Comparison of ENCODE assay signal across 13 cellular contexts in genomic region chr18:48913723-48914122, GRCh38. TPM values are rescaled to one million over a fixed set of nuclear protein-coding genes. Genes with fewer than 3 reads are reported as not detected.
A peak's percentile ranks its signal among the peaks of the same experiment; 100 is the strongest.
DNase-seq lines count a peak whose midpoint lies in the region; ATAC-seq, FAIRE-seq and TF ChIP-seq lines count a peak whose summit lies in the region.
"Had no signal": no experiment of that assay in that cellular context is flagged by ENCODE, and none has a peak within 500 bp of the region (broad histone marks: within the 10 kb centered on the region; RNA-seq: fewer than 3 reads in every experiment).

No MANE protein-coding gene starts in this region.

- in situ Hi-C loops in HepG2 (cut with HindIII; ENCODE audit: extremely low pct_ligation_motif_present, low pct_unique_long_range_greater_than_20kb) (no loop called here), KBM-7 (cut with MboI; ENCODE audit: low pct_unique_long_range_greater_than_20kb, low sequenced_read_pairs) (no loop called here)

- no peak overlapping the region for H3K4me2 ChIP-seq in HCT116 (ENCODE audit: low read length)
- H3K4me2 ChIP-seq in astrocyte (ENCODE audit: low read length), result no peak overlapping the region
- no peak overlapping the region for H3K4me2 ChIP-seq in HepG2 (ENCODE audit: low read depth, low read length)

- peaks cover 24% of the 10 kb centered on the region for H3K4me1 Mint-ChIP-seq in astrocyte (ENCODE audit: low read depth, unreplicated experiment)

- H4K20me1 ChIP-seq in HCT116 (ENCODE audit: insufficient read depth) (no peaks in the 10 kb centered on the region), astrocyte (ENCODE audit: insufficient read depth, low read length) (peaks cover 5% of the 10 kb centered on the region), HepG2 (ENCODE audit: insufficient read depth, low read length) (no peaks in the 10 kb centered on the region)

- TF ChIP-seq EP300 in HepG2 (IDR thresholded peaks at IDR 0.05; ENCODE audit: low read depth in 2 of 2, low read length in 2 of 2) (no peak), HepG2 (CRISPR knock-in tag; IDR thresholded peaks at IDR 0.05; ENCODE audit: borderline replicate concordance) (no peak)

- H3K9ac ChIP-seq in HCT116 (ENCODE audit: low read length) (no peak overlapping the region), astrocyte (ENCODE audit: low read length) (no peak overlapping the region), HepG2 (ENCODE audit: insufficient read depth, low read depth, low read length) (no peak overlapping the region)

- H3K4me1 ChIP-seq in HCT116 (ENCODE audit: control insufficient read depth in 1 of 2, insufficient read depth in 2 of 2, low read length in 2 of 2) (no peaks in the 10 kb centered on the region; a peak in 1 of 4 replicates), astrocyte (ENCODE audit: insufficient read depth, low read length) (peaks cover 15% of the 10 kb centered on the region), HepG2 (ENCODE audit: insufficient read depth, low read length) (peaks cover 30% of the 10 kb centered on the region)

- H3K4me3 ChIP-seq in HCT116 (replicated peaks in 1 of 2; ENCODE audit: low read depth in 1 of 2, low read length in 2 of 2), result no peak overlapping the region
- no peak overlapping the region for H3K4me3 ChIP-seq in astrocyte (ENCODE audit: insufficient read depth, low read depth, low read length)
- H3K4me3 ChIP-seq in HepG2 (replicated peaks in 1 of 3; ENCODE audit: insufficient read depth in 1 of 3, low read depth in 2 of 3, low read length in 3 of 3), result no peak overlapping the region

- intact Hi-C loops in HCT116 (cut with micrococcal nuclease), result loop anchor here (1.0 to 5.0 kb wide), 2 partner anchors 136 to 236 kb away; no protein-coding TSS in a partner anchor
- intact Hi-C loops in HepG2 (cut with micrococcal nuclease; ENCODE audit: unreplicated experiment), result no loop called here

- H3K79me2 ChIP-seq in HCT116 (ENCODE audit: insufficient read depth, low read length) (no peaks in the 10 kb centered on the region), astrocyte (ENCODE audit: insufficient read depth, low read length) (peaks cover 4% of the 10 kb centered on the region), HepG2 (ENCODE audit: insufficient read depth, low read length) (no peaks in the 10 kb centered on the region)

- ATAC-seq in HCT116, result peak; percentile 57
- ATAC-seq in HepG2, result no peak

- H3K4me3 Mint-ChIP-seq in astrocyte (ENCODE audit: unreplicated experiment), result no peak overlapping the region

- no peaks in the 10 kb centered on the region for H3K9me2 ChIP-seq in HCT116 (ENCODE audit: insufficient read depth)

- 84% methylated on average over 4 of the region's 4 CpGs for WGBS in HepG2 (ENCODE audit: low lambda C conversion rate)

- TF ChIP-seq POLR2A in HCT116 (IDR thresholded peaks at IDR 0.05; ENCODE audit: borderline replicate concordance, extremely low read depth, insufficient read depth, insufficient read length), result no peak
- no peak for TF ChIP-seq POLR2A in HepG2 (IDR thresholded peaks at IDR 0.05; ENCODE audit: insufficient read depth in 1 of 2, low read depth in 2 of 2, low read length in 2 of 2)

- no peak for TF ChIP-seq RAD21 in HCT116 (IDR thresholded peaks at IDR 0.05; ENCODE audit: low read depth)
- no peak for TF ChIP-seq RAD21 in HepG2 (CRISPR knock-in tag; IDR thresholded peaks at IDR 0.05)

- H3K36me3 Mint-ChIP-seq in astrocyte (ENCODE audit: low read depth, unreplicated experiment), result peaks cover 5% of the 10 kb centered on the region

- BruUV-seq in HCT116 (replicated peaks; lab: Mats Ljungman, UMichigan) (no TSS peak), HepG2 (replicated peaks; lab: Mats Ljungman, UMichigan) (no TSS peak)

- CTCF ChIA-PET in HCT116 (lab: Charles Lee) (interaction anchor here (1.0 to 1.7 kb wide), 2 partner anchors 137 to 325 kb away, joined by 4 to 7 read pairs; no protein-coding TSS in a partner anchor), HepG2 (lab: Yijun Ruan, JAX; ENCODE audit: low intra/inter-chr PET ratio, low total read pairs) (no interaction called here)

- no peak overlapping the region for H2AFZ ChIP-seq in HCT116 (ENCODE audit: low read depth, low read length, poor library complexity, severe bottlenecking)
- no peak overlapping the region for H2AFZ ChIP-seq in astrocyte (ENCODE audit: low read depth, low read length)
- H2AFZ ChIP-seq in HepG2 (ENCODE audit: low read length), result no peak overlapping the region

- RAD21 ChIA-PET in HCT116 (lab: Charles Lee; ENCODE audit: low non-redundant PET in 1 of 2, low total read pairs in 2 of 2, uncharacterized antibody in 2 of 2, unreplicated experiment in 2 of 2), result interaction anchor here in 1 of 2 experiments (0.6 kb wide), 1 partner anchor 81 kb away, joined by 3 read pairs; no protein-coding TSS in a partner anchor

- no peak for FAIRE-seq in astrocyte (lab: Jason Lieb, UNC)
- FAIRE-seq in HepG2 (lab: Jason Lieb, UNC), result no peak

- H3K9me3 Mint-ChIP-seq in astrocyte (ENCODE audit: unreplicated experiment), result peaks cover 3% of the 10 kb centered on the region

- H3K27me3 ChIP-seq in HCT116 (ENCODE audit: insufficient read depth, low read length) (no peaks in the 10 kb centered on the region), astrocyte (ENCODE audit: insufficient read depth, low read length) (no peaks in the 10 kb centered on the region), HepG2 (ENCODE audit: control insufficient read depth in 1 of 2, insufficient read depth in 2 of 2, low read length in 2 of 2) (no peaks in the 10 kb centered on the region)

- H3K9me3 ChIP-seq in HCT116 (ENCODE audit: control insufficient read depth in 1 of 2, insufficient read depth in 1 of 2, low read depth in 1 of 2, low read length in 2 of 2) (no peaks in the 10 kb centered on the region), astrocyte (ENCODE audit: insufficient read depth, low read depth, low read length) (no peaks in the 10 kb centered on the region), HepG2 (ENCODE audit: low read length) (no peaks in the 10 kb centered on the region)

- peak; percentile 32 for DNase-seq in DMS53 (lab: John Stamatoyannopoulos, UW)
- DNase-seq in DMS53 treated with DMSO at 0.1 percent for 48 hours (lab: John Stamatoyannopoulos, UW; ENCODE audit: unreplicated experiment), result no peak
- DNase-seq in HCT116 (ENCODE audit: low read depth, low spot score), result no peak
- no peak for DNase-seq in astrocyte (ENCODE audit: low read depth)
- DNase-seq in HepG2 (ENCODE audit: low spot score), result no peak
- no peak for DNase-seq in KBM-7
- no peak for DNase-seq in NCI-H1417 (lab: John Stamatoyannopoulos, UW)
- no peak for DNase-seq in stimulated activated CD4-positive, alpha-beta T cell treated with anti-CD3 and anti-CD28 coated beads, Interleukin-12 subunit alpha, Interleukin-12 subunit beta, amount 100 ng/mL, for 4 hours
- DNase-seq: HCEC 1CT, NCI-H1105, NCI-H187 treated with DMSO at 0.1 percent for 48 hours, SHP77 treated with DMSO at 0.1 percent for 48 hours had no signal

- POLR2A ChIA-PET in HCT116 (lab: Charles Lee) (no interaction called here), HepG2 (lab: Yijun Ruan, JAX) (interaction anchor here (1.1 to 1.2 kb wide), 2 partner anchors 20 to 133 kb away, joined by 3 to 4 read pairs; no protein-coding TSS in a partner anchor)

- H3K27me3 Mint-ChIP-seq in astrocyte (ENCODE audit: low read depth, unreplicated experiment), result no peaks in the 10 kb centered on the region

- peak overlapping the region; percentile 8 for H3K27ac Mint-ChIP-seq in astrocyte (ENCODE audit: unreplicated experiment)

- H3K27ac ChIP-seq in HCT116 (ENCODE audit: low read depth, low read length) (no peak overlapping the region), astrocyte (ENCODE audit: low read depth, low read length) (no peak overlapping the region), HepG2 (ENCODE audit: extremely low read length, insufficient read depth, low read length) (no peak overlapping the region)
- H3K27ac ChIP-seq: 22Rv1 had no signal

- H3K36me3 ChIP-seq in HCT116 (ENCODE audit: control insufficient read depth in 1 of 2, insufficient read depth in 2 of 2, low read length in 2 of 2) (no peaks in the 10 kb centered on the region), astrocyte (ENCODE audit: insufficient read depth, low read length) (no peaks in the 10 kb centered on the region), HepG2 (replicated peaks in 1 of 2; ENCODE audit: control insufficient read depth in 1 of 2, insufficient read depth in 2 of 2, low read length in 2 of 2) (no peaks in the 10 kb centered on the region)

- TF ChIP-seq CTCF in HCT116 (IDR thresholded peaks at IDR 0.05 in 2 of 3, conservative IDR thresholded peaks at IDR 0.05 in 1 of 3; ENCODE audit: borderline replicate concordance in 1 of 3, insufficient read depth in 1 of 3, low read depth in 2 of 3, low read length in 2 of 3), result no peak
- TF ChIP-seq CTCF in astrocyte (IDR thresholded peaks at IDR 0.05; ENCODE audit: insufficient read depth, low read depth, low read length), result no peak
- TF ChIP-seq CTCF in HepG2 (CRISPR knock-in tag; IDR thresholded peaks at IDR 0.05), result no peak

RNA-seq across cellular contexts. Expression of gene SMAD7, which starts 37.0 kb away (rescaled TPM):
- total RNA-seq in HCT116 (2021; ENCODE audit: unreplicated experiment) (7.2 TPM), astrocyte (62.9 and 76.2 TPM in 2 replicates), HepG2 (2016; rRNA removed; fragmentation: Illumina TruSeq; extraction: Trizol) (18.7 and 24.7 TPM in 2 replicates)
- 3.6 and 4.2 TPM in 2 replicates for polyA plus RNA-seq in HCT116 (2012)
- total RNA-seq in HepG2 (2016; cell fraction: cytosol; rRNA removed; fragmentation: Illumina TruSeq; extraction: Trizol; ENCODE audit: low read depth), result 3.3 TPM in 2 replicates
- 17.7 and 26.0 TPM in 2 replicates for total RNA-seq in HepG2 (2016; cell fraction: insoluble cytoplasmic fraction; rRNA removed; fragmentation: Illumina TruSeq; extraction: Trizol)
- 12.5 and 14.2 TPM in 2 replicates for total RNA-seq in HepG2 (2016; cell fraction: membrane; rRNA removed; fragmentation: Illumina TruSeq; extraction: Trizol)
- 22.7 and 23.8 TPM in 2 replicates for total RNA-seq in HepG2 (2016; cell fraction: nucleus; rRNA removed; fragmentation: Illumina TruSeq; extraction: Trizol)
- polyA plus RNA-seq in HepG2 (2011; rRNA removed), result 15.8 and 17.4 TPM in 2 replicates
- polyA plus RNA-seq in HepG2 (2011; cell fraction: cytosol; rRNA removed), result 15.1 and 16.9 TPM in 2 replicates
- 16.5 and 25.6 TPM in 2 replicates for polyA plus RNA-seq in HepG2 (2011; cell fraction: nucleus; rRNA removed)
- polyA plus RNA-seq in HepG2 (2012), result 5.6 and 8.5 TPM in 2 replicates
- polyA plus RNA-seq in HepG2 (2016; cell fraction: cytosol; fragmentation: Illumina TruSeq; extraction: Trizol; ENCODE audit: low read depth), result 1.4 and 2.1 TPM in 2 replicates
- 15.7 and 17.1 TPM in 2 replicates for polyA plus RNA-seq in HepG2 (2016; cell fraction: insoluble cytoplasmic fraction; fragmentation: Illumina TruSeq; extraction: Trizol; ENCODE audit: low read depth)
- 4.9 TPM in 2 replicates for polyA plus RNA-seq in HepG2 (2016; cell fraction: membrane; fragmentation: Illumina TruSeq; extraction: Trizol; ENCODE audit: low read depth)
- 40.0 and 43.9 TPM in 2 replicates for polyA plus RNA-seq in HepG2 (2016; cell fraction: nucleus; fragmentation: Illumina TruSeq; extraction: Trizol; ENCODE audit: insufficient read depth, low read depth)
- 38.7 and 47.8 TPM in 2 replicates for polyA minus RNA-seq in HepG2 (2011; rRNA and poly(A)+ RNA removed; ENCODE audit: low replicate concordance)
- 11.5 and 17.8 TPM in 2 replicates for polyA minus RNA-seq in HepG2 (2011; cell fraction: cytosol; rRNA and poly(A)+ RNA removed)
- polyA minus RNA-seq in HepG2 (2011; cell fraction: nucleus; rRNA and poly(A)+ RNA removed), result 14.8 and 26.3 TPM in 2 replicates
